10 cellular contexts compared by ENCODE assay signal in the genomic region with DNA sequence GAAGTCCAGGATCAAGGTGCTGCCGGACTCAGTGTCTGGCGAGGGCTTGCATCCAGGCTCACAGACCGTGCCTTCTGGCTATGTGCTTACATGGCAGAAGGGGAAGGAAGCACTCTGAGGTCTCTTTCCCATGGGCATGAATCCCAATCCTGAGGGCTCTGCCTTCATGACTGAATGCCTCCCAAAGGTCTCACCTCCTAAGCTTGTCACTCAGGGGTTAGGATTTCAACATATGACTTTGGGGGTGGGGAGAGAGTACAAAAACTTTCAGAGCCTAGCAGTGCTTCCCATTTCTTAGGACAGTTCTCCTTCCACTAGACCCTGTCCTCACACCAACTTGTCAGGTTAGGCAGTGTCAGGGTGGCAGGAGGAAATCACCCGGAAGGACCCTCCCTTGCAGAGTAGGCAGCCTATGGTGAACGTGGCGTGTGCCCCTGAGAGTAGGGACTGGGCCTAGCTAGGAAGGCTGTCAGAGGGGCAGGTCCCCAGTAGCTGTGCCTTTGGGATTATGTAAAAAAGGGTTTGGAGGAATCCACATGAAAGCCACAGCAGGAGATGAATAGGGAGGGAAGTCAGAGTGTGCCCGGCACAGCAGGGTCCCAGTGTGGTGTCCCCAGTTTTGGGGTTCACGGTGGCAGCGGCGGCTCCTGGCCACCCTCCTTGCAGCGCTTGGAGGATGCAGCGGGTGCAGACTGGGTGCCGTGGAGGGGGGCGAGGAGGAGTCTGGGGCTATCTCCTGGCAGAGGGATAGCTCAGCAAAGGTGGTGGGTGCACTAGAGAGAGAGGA.
DNase-seq lines count a peak whose midpoint lies in the region; ATAC-seq and TF ChIP-seq lines count a peak whose summit lies in the region.
"Had no signal": no experiment of that assay in that cellular context is flagged by ENCODE, and none has a peak within 500 bp of the region (broad histone marks: within the 10 kb centered on the region; RNA-seq: fewer than 3 reads in every experiment).

No MANE protein-coding gene starts in this region.

- H3K4me3 Mint-ChIP-seq in immature natural killer cell = no peak overlapping the region
- H3K4me3 Mint-ChIP-seq: stimulated activated naive B cell treated with anti-CD40 and anti-IgM and Interleukin-4, amounts not matched to agents 10 μg/mL and 1 μg/mL and 100 μg/mL, for 72 hours had no signal

- H3K4me1 Mint-ChIP-seq in immature natural killer cell = peaks cover 10 to 14% of the 10 kb centered on the region in 2 donors

- H3K27ac ChIP-seq in HL-60 (replicated peaks) (peak overlapping the region; percentile 41), skin epidermis (peak overlapping the region in 13 of 21 experiments; percentile 3 to 82 (median 59))
- H3K27ac ChIP-seq: SJCRH30 had no signal

- no peaks in the 10 kb centered on the region for H3K36me3 Mint-ChIP-seq in immature natural killer cell
- H3K36me3 Mint-ChIP-seq: stimulated activated naive B cell treated with anti-CD40 and anti-IgM and Interleukin-4, amounts not matched to agents 10 μg/mL and 1 μg/mL and 100 μg/mL, for 72 hours had no signal

- peak; percentile 45 to 80 for DNase-seq in HL-60 (ENCODE audit: low read depth in 1 of 2, low spot score in 1 of 2)
- DNase-seq in SIG-M5 treated with dmso at 0.1 percent for 504 hours (lab: John Stamatoyannopoulos, UW; ENCODE audit: unreplicated experiment) = peak; percentile 38
- DNase-seq in Right ventricle myocardium inferior (ENCODE audit: missing footprints) = no peak
- no peak for DNase-seq in immature natural killer cell
- no peak for DNase-seq in Ammon's horn (ENCODE audit: low spot score)
- DNase-seq in AG08395 (ENCODE audit: low spot score) = no peak
- DNase-seq: activated CD4-positive, CD25-positive, alpha-beta regulatory T cell; SJCRH30; stimulated activated naive B cell treated with anti-CD40 and anti-IgM and Interleukin-4, amounts not matched to agents 10 μg/mL and 1 μg/mL and 100 μg/mL, for 72 hours had no signal

- H3K4me3 ChIP-seq in HL-60 (replicated peaks; ENCODE audit: insufficient read depth, low read length) (no peak overlapping the region), skin epidermis (no peak overlapping the region)
- H3K4me3 ChIP-seq: SJCRH30 had no signal

- H3K9me3 Mint-ChIP-seq in immature natural killer cell = no peaks in the 10 kb centered on the region
- H3K9me3 Mint-ChIP-seq: stimulated activated naive B cell treated with anti-CD40 and anti-IgM and Interleukin-4, amounts not matched to agents 10 μg/mL and 1 μg/mL and 100 μg/mL, for 72 hours had no signal

- peak; percentile 33 for ATAC-seq in Right ventricle myocardium inferior

- intact Hi-C loops in Right ventricle myocardium inferior (cut with DNase I) = loop anchor here (5.0 kb wide), 1 partner anchor 230 kb away; no protein-coding TSS in a partner anchor

- peaks cover 0 to 9% (median 0%) of the 10 kb centered on the region in 3 donors for H3K27me3 Mint-ChIP-seq in immature natural killer cell (ENCODE audit: low read depth in 3 of 3)

- H3K27me3 ChIP-seq in HL-60 (ENCODE audit: insufficient read depth, poor library complexity, severe bottlenecking) = no peaks in the 10 kb centered on the region
- H3K27me3 ChIP-seq: SJCRH30 had no signal

- H3K27ac Mint-ChIP-seq in immature natural killer cell = no peak overlapping the region
- H3K27ac Mint-ChIP-seq: stimulated activated naive B cell treated with anti-CD40 and anti-IgM and Interleukin-4, amounts not matched to agents 10 μg/mL and 1 μg/mL and 100 μg/mL, for 72 hours had no signal

- TF ChIP-seq CTCF in HL-60 (IDR thresholded peaks at IDR 0.05; ENCODE audit: insufficient read depth, low read length) = no peak

Comparison
In these comparisons a context has a peak if more than half of its experiments do, and no peak if none do; other contexts are left out.
1. DNase-seq: peak in HL-60 (2 of 2) and SIG-M5 treated with dmso at 0.1 percent for 504 hours (single experiment); none in Right ventricle myocardium inferior (single experiment), immature natural killer cell (0 of 3), Ammon's horn (single experiment) and AG08395 (single experiment).